In the genomic region with DNA sequence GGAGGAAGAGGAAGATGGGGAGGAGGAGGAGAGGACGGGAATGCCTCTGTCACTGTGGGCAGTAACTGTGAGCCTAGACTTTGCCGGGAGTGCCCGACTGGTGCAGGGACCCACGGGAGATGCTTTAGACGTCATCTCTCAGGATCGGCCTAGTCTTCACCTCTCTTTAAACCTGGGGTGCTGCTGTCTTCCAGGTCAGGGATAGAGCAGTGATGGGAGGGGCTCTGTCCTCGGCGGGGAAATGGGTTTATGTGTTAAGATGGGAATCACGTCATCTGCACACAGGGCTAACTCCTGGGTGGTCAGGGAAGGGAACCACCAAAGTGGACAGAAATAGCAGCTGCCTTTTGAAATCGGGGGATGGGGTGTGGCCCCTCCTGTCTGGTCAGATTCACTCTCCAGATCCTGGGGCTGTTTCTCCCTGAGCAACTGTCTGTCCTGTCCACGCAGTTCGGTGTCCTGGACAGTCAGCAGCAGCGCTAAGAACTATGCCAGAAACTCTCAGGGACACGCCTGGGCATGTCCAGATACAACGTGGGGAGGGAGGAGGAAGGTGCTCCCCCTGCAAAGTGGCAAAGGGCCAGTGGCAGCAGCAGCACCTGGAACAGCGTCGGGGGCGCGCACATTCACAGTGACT, we compare ENCODE assay signal across 1 cellular context.
A peak's percentile ranks its signal among the peaks of the same experiment; 100 is the strongest.
TF ChIP-seq lines count a peak whose summit lies in the region.

No MANE protein-coding gene starts in this region.

TF ChIP-seq in HEK293, 187 proteins besides CTCF, POLR2A, EP300 and RAD21 (continued from another document):
- TF ChIP-seq, protein P1, sequence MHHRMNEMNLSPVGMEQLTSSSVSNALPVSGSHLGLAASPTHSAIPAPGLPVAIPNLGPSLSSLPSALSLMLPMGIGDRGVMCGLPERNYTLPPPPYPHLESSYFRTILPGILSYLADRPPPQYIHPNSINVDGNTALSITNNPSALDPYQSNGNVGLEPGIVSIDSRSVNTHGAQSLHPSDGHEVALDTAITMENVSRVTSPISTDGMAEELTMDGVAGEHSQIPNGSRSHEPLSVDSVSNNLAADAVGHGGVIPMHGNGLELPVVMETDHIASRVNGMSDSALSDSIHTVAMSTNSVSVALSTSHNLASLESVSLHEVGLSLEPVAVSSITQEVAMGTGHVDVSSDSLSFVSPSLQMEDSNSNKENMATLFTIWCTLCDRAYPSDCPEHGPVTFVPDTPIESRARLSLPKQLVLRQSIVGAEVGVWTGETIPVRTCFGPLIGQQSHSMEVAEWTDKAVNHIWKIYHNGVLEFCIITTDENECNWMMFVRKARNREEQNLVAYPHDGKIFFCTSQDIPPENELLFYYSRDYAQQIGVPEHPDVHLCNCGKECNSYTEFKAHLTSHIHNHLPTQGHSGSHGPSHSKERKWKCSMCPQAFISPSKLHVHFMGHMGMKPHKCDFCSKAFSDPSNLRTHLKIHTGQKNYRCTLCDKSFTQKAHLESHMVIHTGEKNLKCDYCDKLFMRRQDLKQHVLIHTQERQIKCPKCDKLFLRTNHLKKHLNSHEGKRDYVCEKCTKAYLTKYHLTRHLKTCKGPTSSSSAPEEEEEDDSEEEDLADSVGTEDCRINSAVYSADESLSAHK (tag by site-specific recombination; IDR thresholded peaks at IDR 0.05): peak; percentile 15; the same call in 1 of the 2 replicates
- TF ChIP-seq, protein P2, sequence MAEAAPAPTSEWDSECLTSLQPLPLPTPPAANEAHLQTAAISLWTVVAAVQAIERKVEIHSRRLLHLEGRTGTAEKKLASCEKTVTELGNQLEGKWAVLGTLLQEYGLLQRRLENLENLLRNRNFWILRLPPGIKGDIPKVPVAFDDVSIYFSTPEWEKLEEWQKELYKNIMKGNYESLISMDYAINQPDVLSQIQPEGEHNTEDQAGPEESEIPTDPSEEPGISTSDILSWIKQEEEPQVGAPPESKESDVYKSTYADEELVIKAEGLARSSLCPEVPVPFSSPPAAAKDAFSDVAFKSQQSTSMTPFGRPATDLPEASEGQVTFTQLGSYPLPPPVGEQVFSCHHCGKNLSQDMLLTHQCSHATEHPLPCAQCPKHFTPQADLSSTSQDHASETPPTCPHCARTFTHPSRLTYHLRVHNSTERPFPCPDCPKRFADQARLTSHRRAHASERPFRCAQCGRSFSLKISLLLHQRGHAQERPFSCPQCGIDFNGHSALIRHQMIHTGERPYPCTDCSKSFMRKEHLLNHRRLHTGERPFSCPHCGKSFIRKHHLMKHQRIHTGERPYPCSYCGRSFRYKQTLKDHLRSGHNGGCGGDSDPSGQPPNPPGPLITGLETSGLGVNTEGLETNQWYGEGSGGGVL (tag by site-specific recombination; IDR thresholded peaks at IDR 0.05): peak; percentile 14
- TF ChIP-seq ZNF2 (tag by site-specific recombination; IDR thresholded peaks at IDR 0.05): 0 out of 2 replicates have a peak, but pooled peaks have one; percentile 38
- TF ChIP-seq, protein P3, sequence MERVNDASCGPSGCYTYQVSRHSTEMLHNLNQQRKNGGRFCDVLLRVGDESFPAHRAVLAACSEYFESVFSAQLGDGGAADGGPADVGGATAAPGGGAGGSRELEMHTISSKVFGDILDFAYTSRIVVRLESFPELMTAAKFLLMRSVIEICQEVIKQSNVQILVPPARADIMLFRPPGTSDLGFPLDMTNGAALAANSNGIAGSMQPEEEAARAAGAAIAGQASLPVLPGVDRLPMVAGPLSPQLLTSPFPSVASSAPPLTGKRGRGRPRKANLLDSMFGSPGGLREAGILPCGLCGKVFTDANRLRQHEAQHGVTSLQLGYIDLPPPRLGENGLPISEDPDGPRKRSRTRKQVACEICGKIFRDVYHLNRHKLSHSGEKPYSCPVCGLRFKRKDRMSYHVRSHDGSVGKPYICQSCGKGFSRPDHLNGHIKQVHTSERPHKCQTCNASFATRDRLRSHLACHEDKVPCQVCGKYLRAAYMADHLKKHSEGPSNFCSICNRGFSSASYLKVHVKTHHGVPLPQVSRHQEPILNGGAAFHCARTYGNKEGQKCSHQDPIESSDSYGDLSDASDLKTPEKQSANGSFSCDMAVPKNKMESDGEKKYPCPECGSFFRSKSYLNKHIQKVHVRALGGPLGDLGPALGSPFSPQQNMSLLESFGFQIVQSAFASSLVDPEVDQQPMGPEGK (tag by site-specific recombination; IDR thresholded peaks at IDR 0.05): peak; percentile 82; the same call in 1 of the 2 replicates
- TF ChIP-seq ZNF341 (tag by site-specific recombination; IDR thresholded peaks at IDR 0.05; ENCODE audit: low read depth): peak; percentile 92
